8 cellular contexts compared by ENCODE assay signal in the genomic region with DNA sequence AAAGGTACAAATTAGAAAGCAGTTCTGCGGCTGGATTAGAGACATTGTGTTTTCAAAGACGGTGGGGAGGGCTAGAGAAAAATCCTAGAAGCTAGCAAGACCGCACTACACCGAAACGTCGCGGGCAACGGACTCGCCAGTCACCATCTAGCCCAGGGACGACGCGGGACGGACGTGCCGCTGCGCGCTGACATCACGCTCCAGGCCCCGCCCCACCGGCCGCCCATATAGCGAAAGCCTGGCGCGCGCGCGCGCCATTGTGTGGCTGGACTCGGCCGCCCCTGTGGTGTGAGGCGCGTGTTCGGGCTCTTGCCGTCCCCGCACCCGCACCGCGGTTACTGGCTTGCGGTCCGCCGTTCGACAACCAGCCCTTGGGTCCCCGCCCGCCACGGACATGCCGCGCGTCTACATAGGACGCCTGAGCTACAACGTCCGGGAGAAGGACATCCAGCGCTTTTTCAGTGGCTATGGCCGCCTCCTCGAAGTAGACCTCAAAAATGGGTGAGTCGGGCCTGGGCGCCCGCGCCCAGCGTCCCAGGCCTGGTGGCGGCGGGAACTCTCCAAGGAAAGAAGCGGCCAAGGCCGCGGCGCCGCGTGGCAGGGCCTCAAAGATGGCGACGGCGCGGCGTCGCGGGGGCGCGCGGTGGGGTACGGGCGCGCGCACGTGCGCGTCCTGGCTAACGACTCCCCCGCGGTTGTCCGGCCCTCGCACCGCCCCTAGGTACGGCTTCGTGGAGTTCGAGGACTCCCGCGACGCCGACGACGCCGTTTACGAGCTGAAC. TPM values are rescaled to one million over a fixed set of nuclear protein-coding genes. Genes with fewer than 3 reads are reported as not detected.
DNase-seq lines count a peak whose midpoint lies in the region; ATAC-seq and TF ChIP-seq lines count a peak whose summit lies in the region.

TSS of gene SRSF6 (plus strand) at position 257 of the 782 bp plus-strand sequence. CDS start at position 395, 138 bp downstream.

- H3K9ac ChIP-seq in DND-41 (ENCODE audit: low read depth, low read length) (peak within 1 kb of the TSS; percentile 100), fibroblast of lung (ENCODE audit: insufficient read depth, low read length) (peak within 1 kb of the TSS; percentile 100)

- peaks cover 0 to 3% of the 10 kb centered on the region in 2 donors for H3K27me3 Mint-ChIP-seq in natural killer cell (ENCODE audit: low read depth in 2 of 2)

- H3K27ac ChIP-seq in DND-41 (ENCODE audit: low read length) (peak within 1 kb of the TSS; percentile 100), fibroblast of lung (ENCODE audit: insufficient read depth, low read length) (peak within 1 kb of the TSS; percentile 98)

- H3K4me3 ChIP-seq in DND-41 (ENCODE audit: low read depth in 1 of 2, low read length in 2 of 2) (peak within 1 kb of the TSS; percentile 70 to 84), fibroblast of lung (replicated peaks in 1 of 4; ENCODE audit: control extremely low read depth in 1 of 4, insufficient read depth in 1 of 4, low read depth in 3 of 4, low read length in 4 of 4) (peak within 1 kb of the TSS; percentile 77 to 96 (median 91))

- H3K4me3 Mint-ChIP-seq in natural killer cell: peak within 1 kb of the TSS; percentile 98

- DNase-seq in DND-41: peak; percentile 95
- DNase-seq in KG1 (lab: John Stamatoyannopoulos, UW): peak; percentile 97
- DNase-seq in RKO (ENCODE audit: low spot score): peak; percentile 92
- peak; percentile 87 to 93 for DNase-seq in activated T-helper 1 cell treated with anti-CD3 and anti-CD28 coated beads, Interleukin-2, amount 50 U/mL, for 16 hours (ENCODE audit: low read depth in 1 of 2, low spot score in 1 of 2)
- DNase-seq in fibroblast of lung (ENCODE audit: low read depth in 2 of 2): peak; percentile 84 to 92
- peak; percentile 96 for DNase-seq in natural killer cell
- DNase-seq in stimulated activated naive CD4-positive, alpha-beta T cell (lab: John Stamatoyannopoulos, UW): peak; percentile 85 to 96 (median 92)

- intact Hi-C loops in natural killer cell (cut with micrococcal nuclease): loop anchor here (1.0 to 10.0 kb wide), 3 partner anchors 56 to 637 kb away; partner anchors contain the start of gene IFT52

- H2AFZ ChIP-seq in DND-41 (ENCODE audit: low read depth, low read length): peak within 1 kb of the TSS; percentile 94
- peak within 1 kb of the TSS; percentile 82 for H2AFZ ChIP-seq in fibroblast of lung (ENCODE audit: low read length)

- peaks cover 33% of the 10 kb centered on the region in 2 donors for H3K4me1 Mint-ChIP-seq in natural killer cell

- ATAC-seq in DND-41 (ENCODE audit: insufficient read depth, low read depth) (peak; percentile 79), GM21737 (IDR thresholded peaks at IDR 0.05; ENCODE audit: unreplicated experiment) (peak; percentile 83), natural killer cell (peak; percentile 82 to 94 (median 85))

- peak within 1 kb of the TSS; percentile 86 for H3K4me2 ChIP-seq in DND-41 (ENCODE audit: insufficient read depth, low read length)
- H3K4me2 ChIP-seq in fibroblast of lung (ENCODE audit: extremely low read depth, insufficient read depth, low read length): peak within 1 kb of the TSS; percentile 100

- peaks cover 19% of the 10 kb centered on the region for H3K36me3 Mint-ChIP-seq in natural killer cell

- peaks cover 42% of the 10 kb centered on the region for H3K36me3 ChIP-seq in DND-41 (ENCODE audit: insufficient read depth, low read length)
- peaks cover 7% of the 10 kb centered on the region for H3K36me3 ChIP-seq in fibroblast of lung (ENCODE audit: control insufficient read depth, insufficient read depth, low read length)

- TF ChIP-seq CTCF in DND-41 (IDR thresholded peaks at IDR 0.05; ENCODE audit: borderline replicate concordance, extremely low read depth, low read length, poor library complexity, severe bottlenecking) (no peak), fibroblast of lung (conservative IDR thresholded peaks at IDR 0.05 in 1 of 2, IDR thresholded peaks at IDR 0.05 in 1 of 2; ENCODE audit: low read depth in 1 of 2, low read length in 2 of 2) (no peak), natural killer cell (IDR thresholded peaks at IDR 0.05) (no peak)

- H3K4me1 ChIP-seq in DND-41 (ENCODE audit: insufficient read depth, low read length) (peaks cover 42% of the 10 kb centered on the region), fibroblast of lung (ENCODE audit: control insufficient read depth, extremely low read depth, insufficient read depth, low read length) (no peaks in the 10 kb centered on the region)

- H3K9me3 ChIP-seq in DND-41 (ENCODE audit: insufficient read depth, low read length, severe bottlenecking) (no peaks in the 10 kb centered on the region), fibroblast of lung (ENCODE audit: control insufficient read depth, insufficient read depth, low read depth, low read length) (no peaks in the 10 kb centered on the region)

- H3K27ac Mint-ChIP-seq in natural killer cell: peak within 1 kb of the TSS; percentile 98 to 99

- H4K20me1 ChIP-seq in DND-41 (ENCODE audit: insufficient read depth, low read length): peaks cover 40% of the 10 kb centered on the region
- H4K20me1 ChIP-seq in fibroblast of lung (ENCODE audit: control insufficient read depth, extremely low read depth, insufficient read depth, low read length): no peaks in the 10 kb centered on the region

- peaks cover 0 to 2% of the 10 kb centered on the region in 2 donors for H3K9me3 Mint-ChIP-seq in natural killer cell

- no peaks in the 10 kb centered on the region for H3K27me3 ChIP-seq in DND-41 (ENCODE audit: insufficient read depth, low read length, poor library complexity)
- H3K27me3 ChIP-seq in fibroblast of lung (ENCODE audit: control insufficient read depth, insufficient read depth, low read length): peaks cover 4% of the 10 kb centered on the region

- H3K79me2 ChIP-seq in DND-41 (ENCODE audit: insufficient read depth, low read length) (peaks cover 49% of the 10 kb centered on the region), fibroblast of lung (ENCODE audit: control insufficient read depth, insufficient read depth, low read length) (peaks cover 38% of the 10 kb centered on the region)

RNA-seq across cellular contexts. Expression of gene SRSF6, which starts in this region (rescaled TPM):
- total RNA-seq in fibroblast of lung (34.9 and 37.8 TPM in 2 replicates), natural killer cell (100 to 1,000 TPM; 184 to 252 (median 229) TPM)
- polyA plus RNA-seq in fibroblast of lung: 106 and 128 TPM in 2 replicates
- polyA plus RNA-seq in fibroblast of lung (2012): 79.9 and 103 TPM in 2 replicates
- polyA minus RNA-seq in fibroblast of lung (ENCODE audit: low replicate concordance): 8.0 and 21.8 TPM in 2 replicates

Comparison
In these comparisons a context has a peak if more than half of its experiments do, and no peak if none do; other contexts are left out.
1. Peak in every context shown above with its lines: DNase-seq, ATAC-seq, H3K4me3 ChIP-seq and H3K27ac ChIP-seq.